Comparison of ENCODE assay signal across 19 cellular contexts in the genomic region with DNA sequence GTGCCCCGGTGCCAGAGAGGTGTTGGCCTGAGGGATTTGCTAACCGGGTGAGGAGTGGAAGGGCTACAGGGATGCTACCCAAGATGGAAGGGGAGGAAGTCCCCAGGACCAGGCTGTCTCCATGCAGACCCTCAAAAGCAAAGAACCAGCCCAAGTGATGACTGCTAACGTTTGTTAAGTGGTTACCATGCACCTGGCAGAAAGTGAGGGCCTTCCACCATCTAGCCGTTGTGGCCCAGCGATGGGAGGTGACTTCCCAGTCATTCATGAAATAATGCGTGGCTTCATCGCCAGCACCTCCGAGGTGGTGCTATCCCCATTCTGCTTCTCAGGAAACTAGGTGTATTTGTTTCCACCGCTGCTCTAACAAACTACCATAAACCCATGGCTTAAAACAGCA.
"Had no signal": no experiment of that assay in that cellular context is flagged by ENCODE, and none has a peak within 500 bp of the region (broad histone marks: within the 10 kb centered on the region; RNA-seq: fewer than 3 reads in every experiment).

No MANE protein-coding gene starts in this region.

- H3K27me3 ChIP-seq: colonic mucosa, gastroesophageal sphincter, heart left ventricle, hepatocyte, left lung had no signal

- H3K9me3 ChIP-seq: colonic mucosa, gastroesophageal sphincter, heart left ventricle, left lung, lower lobe of right lung, mucosa of descending colon had no signal

- H3K27me3 Mint-ChIP-seq: dendritic cell treated with granulocyte-macrophage colony-stimulating factor and Interleukin-4, amounts not matched to agents 40 ng/mL and 50 ng/mL, for 4 days had no signal

- H3K36me3 ChIP-seq: colonic mucosa, gastroesophageal sphincter, heart left ventricle, left lung, lower lobe of right lung had no signal

- H3K4me3 Mint-ChIP-seq: dendritic cell treated with granulocyte-macrophage colony-stimulating factor and Interleukin-4, amounts not matched to agents 40 ng/mL and 50 ng/mL, for 4 days; effector memory CD8-positive, alpha-beta T cell; endodermal cell; mesothelial cell of epicardium had no signal

- H2AFZ ChIP-seq: hepatocyte had no signal

- H3K27ac Mint-ChIP-seq: dendritic cell treated with granulocyte-macrophage colony-stimulating factor and Interleukin-4, amounts not matched to agents 40 ng/mL and 50 ng/mL, for 4 days; effector memory CD8-positive, alpha-beta T cell; endodermal cell; mesothelial cell of epicardium had no signal

- H3K27ac ChIP-seq: colonic mucosa, epithelial cell of prostate, foreskin keratinocyte, gastroesophageal sphincter, heart left ventricle, hepatocyte, left lung, lower lobe of right lung had no signal

- H3K79me2 ChIP-seq: hepatocyte had no signal

- H3K9me3 Mint-ChIP-seq: dendritic cell treated with granulocyte-macrophage colony-stimulating factor and Interleukin-4, amounts not matched to agents 40 ng/mL and 50 ng/mL, for 4 days; effector memory CD8-positive, alpha-beta T cell; endodermal cell; mesothelial cell of epicardium had no signal

- H3K36me3 Mint-ChIP-seq: mesothelial cell of epicardium had no signal

- H3K4me1 ChIP-seq: colonic mucosa, foreskin keratinocyte, gastroesophageal sphincter, heart left ventricle, left lung, lower lobe of right lung had no signal

- H3K4me2 ChIP-seq: hepatocyte had no signal

- H3K4me3 ChIP-seq: colonic mucosa, gastroesophageal sphincter, heart left ventricle, hepatocyte, left lung, lower lobe of right lung, mucosa of descending colon had no signal

- ATAC-seq: effector memory CD8-positive, alpha-beta T cell; foreskin keratinocyte; gastroesophageal sphincter; heart left ventricle; left cardiac atrium; left lung; left ventricle myocardium superior; lower lobe of right lung; mucosa of descending colon had no signal

- DNase-seq: colonic mucosa; cortex of kidney; effector CD8-positive, alpha-beta T cell; effector memory CD8-positive, alpha-beta T cell; endodermal cell; erythroblast; foreskin keratinocyte; heart left ventricle; left cardiac atrium; left lung; left ventricle myocardium superior; lower lobe of right lung; mesenchymal stem cell; mucosa of descending colon had no signal
